ENCODE assay signal across 8 cellular contexts in genomic region chr1:153534933-153535663, GRCh38. TPM values are rescaled to one million over a fixed set of nuclear protein-coding genes. Genes with fewer than 3 reads are reported as not detected.
A peak's percentile ranks its signal among the peaks of the same experiment; 100 is the strongest.
DNase-seq lines count a peak whose midpoint lies in the region; ATAC-seq and TF ChIP-seq lines count a peak whose summit lies in the region.

No MANE protein-coding gene starts in this region.

- DNase-seq in NCI-H146 (lab: John Stamatoyannopoulos, UW): peak; percentile 30
- DNase-seq in NCI-H146 treated with DMSO at 0.1 percent for 48 hours (lab: John Stamatoyannopoulos, UW; ENCODE audit: unreplicated experiment): no peak
- no peak for DNase-seq in SJCRH30
- DNase-seq in choroid plexus epithelial cell (ENCODE audit: low read depth): no peak
- DNase-seq in H9: no peak

- H3K27me3 Mint-ChIP-seq in H9 (ENCODE audit: low read depth): no peaks in the 10 kb centered on the region; the same call in 1 of the 2 replicates

- H3K23ac ChIP-seq in H9 (ENCODE audit: insufficient read length, low read depth, low read length): no peak overlapping the region

- no peak overlapping the region for H3K4ac ChIP-seq in H9 (ENCODE audit: low read depth, low read length)

- no peak for TF ChIP-seq RAD21 in liver (IDR thresholded peaks at IDR 0.05)

- H4K8ac ChIP-seq in H9 (replicated peaks; ENCODE audit: insufficient read length, low read depth, low read length): no peak overlapping the region

- no peak overlapping the region for H2AFZ ChIP-seq in H9 (ENCODE audit: low read length)

- no peak overlapping the region for H3K14ac ChIP-seq in H9 (ENCODE audit: insufficient read depth, low read length)

- no peaks in the 10 kb centered on the region for H3K36me3 Mint-ChIP-seq in H9 (ENCODE audit: insufficient read depth in 1 of 3, low read depth in 3 of 3)

- no peak overlapping the region; a peak in 1 of 5 replicates for H3K4me3 Mint-ChIP-seq in H9

- H3K79me1 ChIP-seq in H9 (ENCODE audit: insufficient read depth, low read depth, low read length, poor library complexity, severe bottlenecking): no peaks in the 10 kb centered on the region

- H2BK5ac ChIP-seq in H9 (ENCODE audit: insufficient read length, low read length): no peak overlapping the region

- H3K56ac ChIP-seq in H9 (ENCODE audit: insufficient read length, low read depth, low read length): no peak overlapping the region

- H2BK20ac ChIP-seq in H9 (ENCODE audit: low read depth, low read length, poor library complexity, severe bottlenecking): no peak overlapping the region

- H4K91ac ChIP-seq in H9 (ENCODE audit: insufficient read length, low read depth, low read length): no peak overlapping the region

- H3K27me3 ChIP-seq in SJCRH30 (no peaks in the 10 kb centered on the region), liver (ENCODE audit: control insufficient read depth in 4 of 4, insufficient read depth in 4 of 4, low read length in 3 of 4) (peaks cover 0 to 6% (median 4%) of the 10 kb centered on the region in 4 donors), stomach smooth muscle (ENCODE audit: control insufficient read depth in 1 of 2, insufficient read depth in 2 of 2, low read length in 2 of 2) (no peaks in the 10 kb centered on the region), H9 (ENCODE audit: insufficient read depth, low read length) (no peaks in the 10 kb centered on the region; the same call in 1 of the 2 replicates)

- H3K9me3 ChIP-seq in SJCRH30 (replicated peaks): no peaks in the 10 kb centered on the region
- no peaks in the 10 kb centered on the region for H3K9me3 ChIP-seq in liver (ENCODE audit: control insufficient read depth in 4 of 4, low read length in 3 of 4)
- no peaks in the 10 kb centered on the region for H3K9me3 ChIP-seq in stomach smooth muscle (ENCODE audit: control insufficient read depth in 2 of 2, low read length in 2 of 2)
- no peaks in the 10 kb centered on the region for H3K9me3 ChIP-seq in H9 (ENCODE audit: control insufficient read depth, low read depth, low read length)

- H4K5ac ChIP-seq in H9 (ENCODE audit: insufficient read length, low read depth, low read length): no peak overlapping the region

- no peak overlapping the region; a peak in 1 of 7 replicates for H3K27ac Mint-ChIP-seq in H9

- H3K27ac ChIP-seq in SJCRH30: peak overlapping the region; percentile 61
- H3K27ac ChIP-seq in liver (ENCODE audit: low read depth in 1 of 2, low read length in 2 of 2): peak overlapping the region; percentile 74 to 87
- peak overlapping the region; percentile 98 for H3K27ac ChIP-seq in stomach smooth muscle (ENCODE audit: low read length)
- H3K27ac ChIP-seq in H9 (ENCODE audit: insufficient read length, low read depth, low read length): no peak overlapping the region

- H3K4me3 ChIP-seq in SJCRH30 (peak overlapping the region; percentile 68), choroid plexus epithelial cell (ENCODE audit: low read depth, low read length) (peak overlapping the region; percentile 69), liver (ENCODE audit: low read depth in 1 of 3, low read length in 3 of 3) (peak overlapping the region; percentile 5 to 32 (median 13)), stomach smooth muscle (ENCODE audit: low read length in 2 of 2) (peak overlapping the region; percentile 99)

- no peak overlapping the region for H3K18ac ChIP-seq in H9 (ENCODE audit: insufficient read length, low read depth, low read length)

- no peaks in the 10 kb centered on the region for H3K79me2 ChIP-seq in H9 (ENCODE audit: insufficient read depth, low read length)

- H3K9ac ChIP-seq in liver (ENCODE audit: low read depth in 1 of 2, low read length in 2 of 2): no peak overlapping the region
- H3K9ac ChIP-seq in stomach smooth muscle (ENCODE audit: low read length in 2 of 2): peak overlapping the region; percentile 98 to 99
- no peak overlapping the region for H3K9ac ChIP-seq in H9 (ENCODE audit: extremely low read depth, insufficient read length, low read length)

- no peak overlapping the region for H2BK12ac ChIP-seq in H9 (ENCODE audit: insufficient read length, low read depth, low read length)

- H2AK5ac ChIP-seq in H9 (ENCODE audit: insufficient read length, low read length): no peak overlapping the region

- no peaks in the 10 kb centered on the region for H3K9me3 Mint-ChIP-seq in H9

- H4K20me1 ChIP-seq in H9 (ENCODE audit: control insufficient read depth, insufficient read depth, insufficient read length): no peaks in the 10 kb centered on the region

- 79% methylated on average over 6 of the region's 6 CpGs for WGBS in liver
- WGBS in H9 (ENCODE audit: extremely low coverage, insufficient read length, low lambda C conversion rate): no CpG with 5 or more reads among the region's 6 CpGs

- TF ChIP-seq CTCF in choroid plexus epithelial cell (conservative IDR thresholded peaks at IDR 0.05; ENCODE audit: low read depth, low read length): no peak
- no peak for TF ChIP-seq CTCF in liver (IDR thresholded peaks at IDR 0.05; ENCODE audit: low read depth, low read length, missing input control)
- TF ChIP-seq CTCF in H9 (conservative IDR thresholded peaks at IDR 0.05): no peak

- no peak overlapping the region for H2BK120ac ChIP-seq in H9 (ENCODE audit: low read depth, low read length, poor library complexity, severe bottlenecking)

- peaks cover 34 to 42% of the 10 kb centered on the region in 2 experiments for H3K4me1 Mint-ChIP-seq in H9

- no peak for ATAC-seq in HG03097 (IDR thresholded peaks at IDR 0.05; ENCODE audit: low FRiP score, unreplicated experiment)

- H2BK15ac ChIP-seq in H9 (ENCODE audit: low read depth, low read length): no peak overlapping the region

- H3K36me3 ChIP-seq in SJCRH30 (no peaks in the 10 kb centered on the region), liver (ENCODE audit: control insufficient read depth in 4 of 4, insufficient read depth in 3 of 4, low read depth in 1 of 4, low read length in 3 of 4) (no peaks in the 10 kb centered on the region), stomach smooth muscle (ENCODE audit: control insufficient read depth in 2 of 2, insufficient read depth in 2 of 2, low read length in 2 of 2) (peaks cover 0 to 4% of the 10 kb centered on the region in 2 donors)

- no peak overlapping the region for H3T11ph ChIP-seq in H9 (ENCODE audit: low read length)

- H3K23me2 ChIP-seq in H9 (ENCODE audit: insufficient read length, low read depth, low read length, poor library complexity, severe bottlenecking): no peaks in the 10 kb centered on the region

- no peak overlapping the region for H3K4me2 ChIP-seq in H9 (ENCODE audit: insufficient read depth, insufficient read length, low read length)

- H3K4me1 ChIP-seq in SJCRH30: peaks cover 35% of the 10 kb centered on the region
- H3K4me1 ChIP-seq in liver (ENCODE audit: control insufficient read depth in 4 of 4, insufficient read depth in 4 of 4, low read length in 3 of 4): peaks cover 0 to 4% (median 2%) of the 10 kb centered on the region in 4 donors
- peaks cover 44% of the 10 kb centered on the region for H3K4me1 ChIP-seq in stomach smooth muscle (ENCODE audit: control insufficient read depth, insufficient read depth, low read length)
- H3K4me1 ChIP-seq in H9 (ENCODE audit: insufficient read depth, low read length): peaks cover 7% of the 10 kb centered on the region; the same call in 1 of the 2 replicates

TF ChIP-seq in liver, 16 proteins besides CTCF, POLR2A, EP300 and RAD21 (continues in another document):
- no peak for TF ChIP-seq SP1 (IDR thresholded peaks at IDR 0.05)
- TF ChIP-seq HNF4A (conservative IDR thresholded peaks at IDR 0.05): no peak
- TF ChIP-seq EGR1 (IDR thresholded peaks at IDR 0.05; ENCODE audit: low read depth in 2 of 2): no peak
- no peak for TF ChIP-seq HNF4G (IDR thresholded peaks at IDR 0.05)
- TF ChIP-seq NR2F2 (IDR thresholded peaks at IDR 0.05): no peak
- TF ChIP-seq FOXA2 (IDR thresholded peaks at IDR 0.05): no peak
- TF ChIP-seq MAX (IDR thresholded peaks at IDR 0.05): no peak

RNA-seq across cellular contexts. Expression of gene S100A6, which starts 0.7 kb away (rescaled TPM):
- total RNA-seq in SJCRH30 (2014; rRNA removed; shearing (Covaris generic)): 38.8 and 48.3 TPM in 2 replicates
- total RNA-seq in liver (100 to 1,000 TPM in 1 of 2 donors, 1 to 10 TPM in 1; 5.7 to 124 TPM), H9 (2021) (not detected in 2 replicates)
- 10 to 100 TPM; 27.3 to 30.0 TPM for polyA plus RNA-seq in liver

RNA-seq across cellular contexts. Expression of gene S100A5, which starts 5.6 kb away (rescaled TPM):
- total RNA-seq in SJCRH30 (2014; rRNA removed; shearing (Covaris generic)): not detected in 2 replicates
- not detected for total RNA-seq in liver
- polyA plus RNA-seq in liver: not detected
- total RNA-seq in H9 (2021): not detected in 2 replicates

RNA-seq across cellular contexts. Expression of gene S100A4, which starts 10.5 kb away (rescaled TPM):
- total RNA-seq in SJCRH30 (2014; rRNA removed; shearing (Covaris generic)): 1.0 and 2.1 TPM in 2 replicates
- total RNA-seq in liver: 10 to 100 TPM in 1 of 2 donors, 1 to 10 TPM in 1; 4.8 to 69.8 TPM
- polyA plus RNA-seq in liver: 10 to 100 TPM; 16.3 to 17.1 TPM
- 9.0 and 9.3 TPM in 2 replicates for total RNA-seq in H9 (2021)

RNA-seq across cellular contexts. Expression of gene S100A3, which starts 14.0 kb away (rescaled TPM):
- total RNA-seq in SJCRH30 (2014; rRNA removed; shearing (Covaris generic)): 0.38 and 1.0 TPM in 2 replicates
- total RNA-seq in liver (not detected), H9 (2021) (not detected in 2 replicates)
- not detected for polyA plus RNA-seq in liver

RNA-seq across cellular contexts. Expression of gene S100A2, which starts 30.5 kb away (rescaled TPM):
- 3.2 and 5.5 TPM in 2 replicates for total RNA-seq in SJCRH30 (2014; rRNA removed; shearing (Covaris generic))
- total RNA-seq in liver (not detected), H9 (2021) (0.57 and 0.92 TPM in 2 replicates)
- under 1 TPM; 0.22 to 0.67 TPM for polyA plus RNA-seq in liver

Comparison
In these comparisons a context has a peak if more than half of its experiments do, and no peak if none do; other contexts are left out.
1. H3K4me3 ChIP-seq: peak in every context shown above with its lines; median percentile 99 in stomach smooth muscle; 69 in choroid plexus epithelial cell; 68 in SJCRH30; 13 in liver.
2. H3K9ac ChIP-seq: peak in stomach smooth muscle (2 of 2); none in liver (0 of 2) and H9 (single experiment).